In genomic region chr17:27353469-27354050, GRCh38 we compare ENCODE assay signal across 1 cellular context.
A peak's percentile ranks its signal among the peaks of the same experiment; 100 is the strongest.
TF ChIP-seq lines count a peak whose summit lies in the region.

No MANE protein-coding gene starts in this region.

TF ChIP-seq in K562, 482 proteins besides CTCF, POLR2A, EP300 and RAD21 (continued from another document and continues in another):
- no peak for TF ChIP-seq GMEB1 (CRISPR knock-in tag; IDR thresholded peaks at IDR 0.05)
- peak; percentile 64; the same call in 1 of the 2 replicates for TF ChIP-seq PML (IDR thresholded peaks at IDR 0.05; ENCODE audit: low read length)
- TF ChIP-seq CEBPZ (IDR thresholded peaks at IDR 0.05; ENCODE audit: borderline replicate concordance, low read depth, low read length), result no peak
- peak; percentile 84 for TF ChIP-seq NFE2 (IDR thresholded peaks at IDR 0.05; ENCODE audit: low read depth)
- peak; percentile 80 for TF ChIP-seq ZNF175 (CRISPR knock-in tag; IDR thresholded peaks at IDR 0.05; ENCODE audit: low read depth)
- TF ChIP-seq E2F8 (IDR thresholded peaks at IDR 0.05; ENCODE audit: low read depth, partially characterized antibody), result peak; percentile 81
- TF ChIP-seq ATF3 (IDR thresholded peaks at IDR 0.05), result peak; percentile 100
- peak; percentile 99 for TF ChIP-seq ATF3 (CRISPR knock-in tag; conservative IDR thresholded peaks at IDR 0.05)
- TF ChIP-seq HSF4 (CRISPR knock-in tag; IDR thresholded peaks at IDR 0.05; ENCODE audit: borderline replicate concordance), result no peak
- TF ChIP-seq NCOA6 (IDR thresholded peaks at IDR 0.05), result no peak
- peak; percentile 70; the same call in 1 of the 2 replicates for TF ChIP-seq PHF8 (IDR thresholded peaks at IDR 0.05; ENCODE audit: borderline replicate concordance, low read length)
- TF ChIP-seq ILF3 (IDR thresholded peaks at IDR 0.05; ENCODE audit: borderline replicate concordance), result no peak
- TF ChIP-seq IFI16 (CRISPR knock-in tag; IDR thresholded peaks at IDR 0.05), result no peak
- TF ChIP-seq SIRT6 (IDR thresholded peaks at IDR 0.05; ENCODE audit: low read depth, low read length), result no peak
- TF ChIP-seq NEUROD1 (IDR thresholded peaks at IDR 0.05; ENCODE audit: borderline replicate concordance, low read depth, low read length, partially characterized antibody), result peak; percentile 86
- no peak for TF ChIP-seq ZNF785 (CRISPR knock-in tag; IDR thresholded peaks at IDR 0.05)
- TF ChIP-seq KDM5B (IDR thresholded peaks at IDR 0.05; ENCODE audit: insufficient replicate concordance, low read depth, low read length), result peak; percentile 43
- peak; percentile 97 for TF ChIP-seq HMGN3 (IDR thresholded peaks at IDR 0.05; ENCODE audit: borderline replicate concordance, extremely low read depth, insufficient read length, low read depth, low read length)
- TF ChIP-seq TGIF2 (CRISPR knock-in tag; IDR thresholded peaks at IDR 0.05), result no peak
- TF ChIP-seq RBM22 (IDR thresholded peaks at IDR 0.05; ENCODE audit: low read depth, low read length, poor library complexity, severe bottlenecking), result peak; percentile 60
- no peak for TF ChIP-seq RBM17 (IDR thresholded peaks at IDR 0.05; ENCODE audit: borderline replicate concordance, low read depth, low read length)
- TF ChIP-seq U2AF2 (optimal IDR thresholded peaks at IDR 0.05; ENCODE audit: low read depth, low read length), result no peak
- TF ChIP-seq SMAD1 (IDR thresholded peaks at IDR 0.05; ENCODE audit: low read depth, low read length, partially characterized antibody), result peak; percentile 72
- TF ChIP-seq KDM2B (CRISPR knock-in tag; IDR thresholded peaks at IDR 0.05), result no peak
- TF ChIP-seq FOXA1 (IDR thresholded peaks at IDR 0.05; ENCODE audit: borderline replicate concordance), result no peak
- TF ChIP-seq GTF3C2 (IDR thresholded peaks at IDR 0.05; ENCODE audit: borderline replicate concordance, extremely low read depth, insufficient read length), result no peak
- peak; percentile 56; the same call in 1 of the 2 replicates for TF ChIP-seq POLR2AphosphoS2 (IDR thresholded peaks at IDR 0.05; ENCODE audit: low read length)
- no peak for TF ChIP-seq IRF2 (CRISPR knock-in tag; IDR thresholded peaks at IDR 0.05)
- TF ChIP-seq ZNF780A (CRISPR knock-in tag; IDR thresholded peaks at IDR 0.05), result no peak
- TF ChIP-seq ZNF263 (CRISPR knock-in tag; IDR thresholded peaks at IDR 0.05; ENCODE audit: borderline replicate concordance), result no peak
- TF ChIP-seq ZNF609 (CRISPR knock-in tag; IDR thresholded peaks at IDR 0.05; ENCODE audit: borderline replicate concordance), result no peak
- TF ChIP-seq PRDM10 (IDR thresholded peaks at IDR 0.05; ENCODE audit: partially characterized antibody), result no peak
- no peak for TF ChIP-seq TAL1 (IDR thresholded peaks at IDR 0.05)
- TF ChIP-seq ZNF507 (tag; conservative IDR thresholded peaks at IDR 0.05), result no peak
- TF ChIP-seq HDAC6 (IDR thresholded peaks at IDR 0.05; ENCODE audit: low read depth, low read length), result no peak
- TF ChIP-seq GTF2F1 (IDR thresholded peaks at IDR 0.05; ENCODE audit: low read depth, low read length), result no peak
- TF ChIP-seq ZBTB12 (CRISPR knock-in tag; IDR thresholded peaks at IDR 0.05), result 0 out of 2 replicates have a peak, but pooled peaks have one; percentile 31
- no peak for TF ChIP-seq CBFA2T3 (IDR thresholded peaks at IDR 0.05)
- peak; percentile 16; the same call in 1 of the 2 replicates for TF ChIP-seq EHMT2 (IDR thresholded peaks at IDR 0.05)
- no peak for TF ChIP-seq NR4A1 (CRISPR knock-in tag; IDR thresholded peaks at IDR 0.05)
- 0 out of 2 replicates have a peak, but pooled peaks have one; percentile 41 for TF ChIP-seq NR4A1 (tag; IDR thresholded peaks at IDR 0.05)
